Comparison of ENCODE assay signal across 8 cellular contexts in genomic region chr11:94623120-94623735, GRCh38. TPM values are rescaled to one million over a fixed set of nuclear protein-coding genes. Genes with fewer than 3 reads are reported as not detected.
DNase-seq lines count a peak whose midpoint lies in the region; ATAC-seq, FAIRE-seq and TF ChIP-seq lines count a peak whose summit lies in the region.

No MANE protein-coding gene starts in this region.

- no peak overlapping the region for H3K4me3 Mint-ChIP-seq in neural progenitor cell

- H2AFZ ChIP-seq in neural progenitor cell (replicated peaks), result no peak overlapping the region

- DNase-seq in D721Med (ENCODE audit: insufficient read length, low spot score) (peak; percentile 29), HTR-8/SVneo (ENCODE audit: insufficient read length, low spot score) (peak; percentile 72), NCI-H82 treated with DMSO at 0.1 percent for 48 hours (lab: John Stamatoyannopoulos, UW; ENCODE audit: unreplicated experiment) (peak; percentile 83), activated T-cell treated with anti-CD3 and anti-CD28 coated beads for 24 hours (ENCODE audit: low read depth) (peak; percentile 20), fibroblast of the aortic adventitia (ENCODE audit: low read depth) (peak; percentile 83), neural progenitor cell (ENCODE audit: low spot score) (peak; percentile 85), NK-92 (lab: John Stamatoyannopoulos, UW; ENCODE audit: unreplicated experiment) (no peak)

- H3K4me1 Mint-ChIP-seq in neural progenitor cell, result peaks cover under 1% of the 10 kb centered on the region

- TF ChIP-seq CTCF in D721Med (IDR thresholded peaks at IDR 0.05; ENCODE audit: insufficient read depth, missing control alignments), result peak; percentile 85
- peak; percentile 82 for TF ChIP-seq CTCF in fibroblast of the aortic adventitia (IDR thresholded peaks at IDR 0.05; ENCODE audit: insufficient read depth, low read length)
- TF ChIP-seq CTCF in neural progenitor cell (IDR thresholded peaks at IDR 0.05), result peak; percentile 92

- H3K4me3 ChIP-seq in fibroblast of the aortic adventitia (ENCODE audit: low read depth, low read length) (no peak overlapping the region), neural progenitor cell (no peak overlapping the region)

- H4K20me1 ChIP-seq in neural progenitor cell (ENCODE audit: low read depth), result no peaks in the 10 kb centered on the region

- ATAC-seq in GM19467 (IDR thresholded peaks at IDR 0.05; ENCODE audit: unreplicated experiment), result peak; percentile 80

- no peak overlapping the region for H3K9ac ChIP-seq in neural progenitor cell

- no peaks in the 10 kb centered on the region for H3F3A ChIP-seq in neural progenitor cell (ENCODE audit: low read depth)

- H3K27me3 Mint-ChIP-seq in neural progenitor cell (ENCODE audit: insufficient read depth, low read depth), result no peaks in the 10 kb centered on the region

- no peaks in the 10 kb centered on the region for H3K4me1 ChIP-seq in neural progenitor cell

- peaks cover 10% of the 10 kb centered on the region for H3K9me3 Mint-ChIP-seq in neural progenitor cell

- no peaks in the 10 kb centered on the region for H3K36me3 ChIP-seq in neural progenitor cell

- no peaks in the 10 kb centered on the region for H3K36me3 Mint-ChIP-seq in neural progenitor cell

- no peaks in the 10 kb centered on the region for H3K27me3 ChIP-seq in neural progenitor cell

- H3K79me2 ChIP-seq in neural progenitor cell (ENCODE audit: low read depth), result no peaks in the 10 kb centered on the region

- H3K9me3 ChIP-seq in neural progenitor cell (ENCODE audit: low read depth), result no peaks in the 10 kb centered on the region

- H3K27ac Mint-ChIP-seq in neural progenitor cell, result no peak overlapping the region

- FAIRE-seq in D721Med (lab: Jason Lieb, UNC), result peak; percentile 84
- FAIRE-seq in HTR-8/SVneo (lab: Jason Lieb, UNC), result no peak

- no peak overlapping the region for H3K4me2 ChIP-seq in neural progenitor cell

- H3K27ac ChIP-seq in neural progenitor cell, result no peak overlapping the region

RNA-seq across cellular contexts. Expression of gene PIWIL4, which starts 56.1 kb away (rescaled TPM):
- total RNA-seq in fibroblast of the aortic adventitia (ENCODE audit: low replicate concordance), result 2.7 and 5.6 TPM in 2 replicates
- total RNA-seq in neural progenitor cell (ENCODE audit: low replicate concordance), result 1.1 and 1.3 TPM in 2 replicates
